Comparison of ENCODE assay signal across 11 cellular contexts in the genomic region with DNA sequence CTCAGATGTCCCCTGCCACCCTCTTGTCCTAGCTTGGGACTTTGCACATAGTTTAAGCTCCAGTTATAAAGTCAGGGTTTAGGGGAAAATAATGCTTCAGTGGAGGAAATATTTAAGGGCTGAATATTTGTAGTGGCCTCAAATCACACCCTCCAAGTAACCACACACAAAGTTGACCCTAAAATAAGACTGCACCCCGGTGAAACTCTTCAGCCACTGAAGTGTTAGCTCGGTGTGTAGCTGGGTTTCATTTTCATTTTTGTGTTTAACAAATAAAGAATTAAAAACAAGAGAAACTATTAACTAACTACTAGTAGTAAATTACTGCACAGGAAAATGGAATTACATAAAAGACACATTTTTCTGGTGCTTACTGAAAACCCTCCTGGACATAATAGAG. TPM values are rescaled to one million over a fixed set of nuclear protein-coding genes. Genes with fewer than 3 reads are reported as not detected.
A peak's percentile ranks its signal among the peaks of the same experiment; 100 is the strongest.
DNase-seq lines count a peak whose midpoint lies in the region; ATAC-seq, FAIRE-seq and TF ChIP-seq lines count a peak whose summit lies in the region.
"Had no signal": no experiment of that assay in that cellular context is flagged by ENCODE, and none has a peak within 500 bp of the region (broad histone marks: within the 10 kb centered on the region; RNA-seq: fewer than 3 reads in every experiment).

No MANE protein-coding gene starts in this region.

- FAIRE-seq in HepG2 (lab: Jason Lieb, UNC) = no peak

- BruUV-seq in HepG2 (replicated peaks; lab: Mats Ljungman, UMichigan) = no TSS peak

- H3K9me3 ChIP-seq in right lobe of liver (no peaks in the 10 kb centered on the region), HepG2 (ENCODE audit: low read length) (no peaks in the 10 kb centered on the region), sigmoid colon (no peaks in the 10 kb centered on the region)
- H3K9me3 ChIP-seq: heart right ventricle had no signal

- TF ChIP-seq POLR2A in right lobe of liver (IDR thresholded peaks at IDR 0.05) = no peak
- no peak for TF ChIP-seq POLR2A in HepG2 (IDR thresholded peaks at IDR 0.05; ENCODE audit: insufficient read depth in 1 of 2, low read depth in 2 of 2, low read length in 2 of 2)
- TF ChIP-seq POLR2A in sigmoid colon (IDR thresholded peaks at IDR 0.05) = no peak

- no peak overlapping the region for H3K4me2 ChIP-seq in HepG2 (ENCODE audit: low read depth, low read length)

- intact Hi-C loops in right lobe of liver (cut with DNase I) = no loop called here
- intact Hi-C loops in HepG2 (cut with micrococcal nuclease; ENCODE audit: unreplicated experiment) = no loop called here
- intact Hi-C loops in sigmoid colon (cut with DNase I) = no loop called here

- TF ChIP-seq EP300 in HepG2 (IDR thresholded peaks at IDR 0.05; ENCODE audit: low read depth in 2 of 2, low read length in 2 of 2) (no peak), HepG2 (CRISPR knock-in tag; IDR thresholded peaks at IDR 0.05; ENCODE audit: borderline replicate concordance) (no peak), sigmoid colon (IDR thresholded peaks at IDR 0.05) (no peak)

- POLR2A ChIA-PET in HepG2 (lab: Yijun Ruan, JAX) = no interaction called here

- H3K27ac Mint-ChIP-seq in stimulated activated effector memory CD8-positive, alpha-beta T cell treated with anti-CD3 and anti-CD28 coated beads, Interleukin-12 subunit alpha, Interleukin-12 subunit beta, amount 100 ng/mL, for 72 hours = peak overlapping the region; percentile 92
- H3K27ac Mint-ChIP-seq: activated naive CD8-positive, alpha-beta T cell had no signal

- H4K20me1 ChIP-seq in HepG2 (ENCODE audit: insufficient read depth, low read length) = no peaks in the 10 kb centered on the region

- no peaks in the 10 kb centered on the region for H3K4me1 ChIP-seq in right lobe of liver
- no peaks in the 10 kb centered on the region for H3K4me1 ChIP-seq in HepG2 (ENCODE audit: insufficient read depth, low read length)
- H3K4me1 ChIP-seq in sigmoid colon = no peaks in the 10 kb centered on the region
- H3K4me1 ChIP-seq: heart right ventricle had no signal

- no peak for TF ChIP-seq RAD21 in HepG2 (CRISPR knock-in tag; IDR thresholded peaks at IDR 0.05)

- H3K4me3 Mint-ChIP-seq in stimulated activated effector memory CD8-positive, alpha-beta T cell treated with anti-CD3 and anti-CD28 coated beads, Interleukin-12 subunit alpha, Interleukin-12 subunit beta, amount 100 ng/mL, for 72 hours = peak overlapping the region; percentile 79
- H3K4me3 Mint-ChIP-seq: activated naive CD8-positive, alpha-beta T cell had no signal

- H3K36me3 ChIP-seq in right lobe of liver = no peaks in the 10 kb centered on the region
- no peaks in the 10 kb centered on the region for H3K36me3 ChIP-seq in HepG2 (replicated peaks in 1 of 2; ENCODE audit: control insufficient read depth in 1 of 2, insufficient read depth in 2 of 2, low read length in 2 of 2)
- no peaks in the 10 kb centered on the region for H3K36me3 ChIP-seq in sigmoid colon
- H3K36me3 ChIP-seq: heart right ventricle had no signal

- no peak overlapping the region for H2AFZ ChIP-seq in HepG2 (ENCODE audit: low read length)

- H3K4me1 Mint-ChIP-seq in stimulated activated effector memory CD8-positive, alpha-beta T cell treated with anti-CD3 and anti-CD28 coated beads, Interleukin-12 subunit alpha, Interleukin-12 subunit beta, amount 100 ng/mL, for 72 hours = peaks cover 47% of the 10 kb centered on the region

- TF ChIP-seq CTCF in right lobe of liver (IDR thresholded peaks at IDR 0.05) = no peak
- TF ChIP-seq CTCF in HepG2 (CRISPR knock-in tag; IDR thresholded peaks at IDR 0.05) = no peak
- no peak for TF ChIP-seq CTCF in sigmoid colon (IDR thresholded peaks at IDR 0.05)

- H3K9me3 Mint-ChIP-seq in stimulated activated effector memory CD8-positive, alpha-beta T cell treated with anti-CD3 and anti-CD28 coated beads, Interleukin-12 subunit alpha, Interleukin-12 subunit beta, amount 100 ng/mL, for 72 hours = no peaks in the 10 kb centered on the region

- in situ Hi-C loops in HepG2 (cut with HindIII; ENCODE audit: extremely low pct_ligation_motif_present, low pct_unique_long_range_greater_than_20kb) = no loop called here

- no peak for DNase-seq in right lobe of liver
- no peak for DNase-seq in HepG2 (ENCODE audit: low spot score)
- DNase-seq in stimulated activated effector memory CD8-positive, alpha-beta T cell treated with anti-CD3 and anti-CD28 coated beads, Interleukin-12 subunit alpha, Interleukin-12 subunit beta, amount 100 ng/mL, for 72 hours (ENCODE audit: low spot score in 2 of 2) = no peak
- DNase-seq in cerebellar cortex (ENCODE audit: low spot score) = no peak
- no peak for DNase-seq in sigmoid colon
- DNase-seq: heart right ventricle had no signal

- H3K27ac ChIP-seq in right lobe of liver (no peak overlapping the region), HepG2 (ENCODE audit: extremely low read length, insufficient read depth, low read length) (no peak overlapping the region), sigmoid colon (no peak overlapping the region)

- no peaks in the 10 kb centered on the region for H3K79me2 ChIP-seq in HepG2 (ENCODE audit: insufficient read depth, low read length)

- peak in 3 of 4 donors; percentile 14 to 36 (median 24) for ATAC-seq in right lobe of liver
- no peak for ATAC-seq in HepG2
- peak; percentile 52 for ATAC-seq in GM21737 (IDR thresholded peaks at IDR 0.05; ENCODE audit: unreplicated experiment)
- peak; percentile 41 for ATAC-seq in HG03469 (IDR thresholded peaks at IDR 0.05; ENCODE audit: unreplicated experiment)
- ATAC-seq in stimulated activated effector memory CD8-positive, alpha-beta T cell treated with anti-CD3 and anti-CD28 coated beads, Interleukin-12 subunit alpha, Interleukin-12 subunit beta, amount 100 ng/mL, for 72 hours = no peak
- no peak for ATAC-seq in GM21717 (IDR thresholded peaks at IDR 0.05; ENCODE audit: unreplicated experiment)
- ATAC-seq: sciatic nerve had no signal

- H3K36me3 Mint-ChIP-seq in stimulated activated effector memory CD8-positive, alpha-beta T cell treated with anti-CD3 and anti-CD28 coated beads, Interleukin-12 subunit alpha, Interleukin-12 subunit beta, amount 100 ng/mL, for 72 hours = peaks cover 5% of the 10 kb centered on the region
- H3K36me3 Mint-ChIP-seq: activated naive CD8-positive, alpha-beta T cell had no signal

- WGBS in right lobe of liver (ENCODE audit: insufficient coverage, low coverage, low lambda C conversion rate, missing lambda C conversion rate) = 13% methylated on average over 2 of the region's 2 CpGs
- WGBS in HepG2 (ENCODE audit: low lambda C conversion rate) = 2% methylated on average over 2 of the region's 2 CpGs
- WGBS in sigmoid colon, 2 donors = 22 to 41% methylated on average over 2 of the region's 2 CpGs

- CTCF ChIA-PET in HepG2 (lab: Yijun Ruan, JAX; ENCODE audit: low intra/inter-chr PET ratio, low total read pairs) = no interaction called here

- no peak overlapping the region for H3K9ac ChIP-seq in HepG2 (ENCODE audit: insufficient read depth, low read depth, low read length)

- H3K27me3 ChIP-seq in right lobe of liver (no peaks in the 10 kb centered on the region), HepG2 (ENCODE audit: control insufficient read depth in 1 of 2, insufficient read depth in 2 of 2, low read length in 2 of 2) (peaks cover 1 to 36% of the 10 kb centered on the region in 2 experiments; a peak in 3 of 5 replicates), sigmoid colon (peaks cover 0 to 12% (median 0%) of the 10 kb centered on the region in 3 donors)

- H3K4me3 ChIP-seq in right lobe of liver (peak overlapping the region in 1 of 3 donors; percentile 9), HepG2 (replicated peaks in 1 of 3; ENCODE audit: insufficient read depth in 1 of 3, low read depth in 2 of 3, low read length in 3 of 3) (no peak overlapping the region), sigmoid colon (no peak overlapping the region)

TF ChIP-seq in HepG2, 621 proteins besides CTCF, POLR2A, EP300 and RAD21 (continues in another document):
- TF ChIP-seq CREM (IDR thresholded peaks at IDR 0.05) (no peak), CREM (CRISPR knock-in tag; IDR thresholded peaks at IDR 0.05) (no peak), SIX4 (CRISPR knock-in tag; IDR thresholded peaks at IDR 0.05) (no peak), BRCA1 (CRISPR knock-in tag; IDR thresholded peaks at IDR 0.05) (no peak)
- TF ChIP-seq, protein P1, sequence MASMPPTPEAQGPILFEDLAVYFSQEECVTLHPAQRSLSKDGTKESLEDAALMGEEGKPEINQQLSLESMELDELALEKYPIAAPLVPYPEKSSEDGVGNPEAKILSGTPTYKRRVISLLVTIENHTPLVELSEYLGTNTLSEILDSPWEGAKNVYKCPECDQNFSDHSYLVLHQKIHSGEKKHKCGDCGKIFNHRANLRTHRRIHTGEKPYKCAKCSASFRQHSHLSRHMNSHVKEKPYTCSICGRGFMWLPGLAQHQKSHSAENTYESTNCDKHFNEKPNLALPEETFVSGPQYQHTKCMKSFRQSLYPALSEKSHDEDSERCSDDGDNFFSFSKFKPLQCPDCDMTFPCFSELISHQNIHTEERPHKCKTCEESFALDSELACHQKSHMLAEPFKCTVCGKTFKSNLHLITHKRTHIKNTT (CRISPR knock-in tag; IDR thresholded peaks at IDR 0.05) = no peak

RNA-seq across cellular contexts. Expression of a gene that starts 14.8 kb away (rescaled TPM):
- total RNA-seq in right lobe of liver = under 1 TPM; 0.04 to 0.61 (median 0.24) TPM
- not detected in 2 replicates for total RNA-seq in HepG2 (2016; rRNA removed; fragmentation: Illumina TruSeq; extraction: Trizol)
- total RNA-seq in HepG2 (2016; cell fraction: cytosol; rRNA removed; fragmentation: Illumina TruSeq; extraction: Trizol; ENCODE audit: low read depth) = not detected in 2 replicates
- total RNA-seq in HepG2 (2016; cell fraction: insoluble cytoplasmic fraction; rRNA removed; fragmentation: Illumina TruSeq; extraction: Trizol) = not detected in 2 replicates
- total RNA-seq in HepG2 (2016; cell fraction: membrane; rRNA removed; fragmentation: Illumina TruSeq; extraction: Trizol) = not detected in 2 replicates
- not detected in 2 replicates for total RNA-seq in HepG2 (2016; cell fraction: nucleus; rRNA removed; fragmentation: Illumina TruSeq; extraction: Trizol)
- not detected in 2 replicates for polyA plus RNA-seq in HepG2 (2011; rRNA removed)
- polyA plus RNA-seq in HepG2 (2011; cell fraction: cytosol; rRNA removed) = not detected in 2 replicates
- polyA plus RNA-seq in HepG2 (2011; cell fraction: nucleus; rRNA removed) = 0.02 and 0.03 TPM in 2 replicates
- not detected in 2 replicates for polyA plus RNA-seq in HepG2 (2012)
- not detected in 2 replicates for polyA plus RNA-seq in HepG2 (2016; cell fraction: cytosol; fragmentation: Illumina TruSeq; extraction: Trizol; ENCODE audit: low read depth)
- polyA plus RNA-seq in HepG2 (2016; cell fraction: insoluble cytoplasmic fraction; fragmentation: Illumina TruSeq; extraction: Trizol; ENCODE audit: low read depth) = not detected in 2 replicates
- polyA plus RNA-seq in HepG2 (2016; cell fraction: membrane; fragmentation: Illumina TruSeq; extraction: Trizol; ENCODE audit: low read depth) = not detected in 2 replicates
- polyA plus RNA-seq in HepG2 (2016; cell fraction: nucleus; fragmentation: Illumina TruSeq; extraction: Trizol; ENCODE audit: insufficient read depth, low read depth) = not detected in 2 replicates
- not detected in 2 replicates for polyA minus RNA-seq in HepG2 (2011; rRNA and poly(A)+ RNA removed; ENCODE audit: low replicate concordance)
- polyA minus RNA-seq in HepG2 (2011; cell fraction: cytosol; rRNA and poly(A)+ RNA removed) = not detected in 2 replicates
- polyA minus RNA-seq in HepG2 (2011; cell fraction: nucleus; rRNA and poly(A)+ RNA removed) = under 0.01 TPM in 1 of 2 replicates, not detected in the other
- under 1 TPM; under 0.01 to 0.28 (median 0.15) TPM for total RNA-seq in sigmoid colon
- polyA plus RNA-seq in sigmoid colon = 1 to 10 TPM in 1 of 3 donors, under 1 TPM in 2; 0.23 to 3.5 (median 0.60) TPM

Comparison
In these comparisons a context has a peak if more than half of its experiments do, and no peak if none do; other contexts are left out.
1. ATAC-seq: peak in right lobe of liver (3 of 4), GM21737 (single experiment) and HG03469 (single experiment); none in HepG2 (single experiment), stimulated activated effector memory CD8-positive, alpha-beta T cell treated with anti-CD3 and anti-CD28 coated beads, Interleukin-12 subunit alpha, Interleukin-12 subunit beta, amount 100 ng/mL, for 72 hours (single experiment) and GM21717 (single experiment).